In genomic region chr14:33891700-33892099, GRCh38 we compare ENCODE assay signal across 28 cellular contexts. TPM values are rescaled to one million over a fixed set of nuclear protein-coding genes. Genes with fewer than 3 reads are reported as not detected.
"Had no signal": no experiment of that assay in that cellular context is flagged by ENCODE, and none has a peak within 500 bp of the region (broad histone marks: within the 10 kb centered on the region; RNA-seq: fewer than 3 reads in every experiment).

No MANE protein-coding gene starts in this region.

- H3K27me3 Mint-ChIP-seq: activated B cell treated with CpG ODN at 0.5 μM for 24 hours; progenitor cell of endocrine pancreas; stimulated activated naive CD8-positive, alpha-beta T cell treated with anti-CD3 and anti-CD28 coated beads, Interleukin-15, Interleukin-2, amounts not matched to agents 100 ng/mL and 50 ng/mL, for 24 hours had no signal

- H3K27me3 ChIP-seq: ascending aorta, brain microvascular endothelial cell, gastroesophageal sphincter, neutrophil, upper lobe of left lung, vagina had no signal

- H3K27ac ChIP-seq: ascending aorta, brain microvascular endothelial cell, gastroesophageal sphincter, lower lobe of right lung, neutrophil, skin epidermis, upper lobe of left lung, vagina had no signal

- H3K4me1 Mint-ChIP-seq: activated B cell treated with CpG ODN at 0.5 μM for 24 hours; immature natural killer cell; naive B cell; nephron progenitor cell; stimulated activated effector memory CD8-positive, alpha-beta T cell treated with anti-CD3 and anti-CD28 coated beads, Interleukin-12 subunit alpha, Interleukin-12 subunit beta, amount 100 ng/mL, for 72 hours had no signal

- FAIRE-seq: endothelial cell of umbilical vein had no signal

- H3K9me3 ChIP-seq: ascending aorta, neutrophil, upper lobe of left lung, vagina had no signal

- H3K36me3 Mint-ChIP-seq: naive B cell; stimulated activated effector memory CD8-positive, alpha-beta T cell treated with anti-CD3 and anti-CD28 coated beads, Interleukin-12 subunit alpha, Interleukin-12 subunit beta, amount 100 ng/mL, for 72 hours had no signal

- DNase-seq: activated B cell treated with CpG ODN at 0.5 μM for 24 hours; activated CD4-positive, alpha-beta T cell treated with anti-CD3 and anti-CD28 coated beads, Interleukin-2, amount 50 U/mL, for 4 hours; activated gamma-delta T cell; activated naive CD4-positive, alpha-beta T cell treated with anti-CD3 and anti-CD28 coated beads, Interleukin-2, amount 10 ng/mL, durations not matched to agents 7 days and 5 days; activated naive CD8-positive, alpha-beta T cell treated with anti-CD3 and anti-CD28 coated beads, Interleukin-2, amount 10 ng/mL, durations not matched to agents 7 days and 5 days; activated T-cell treated with anti-CD3 and anti-CD28 coated beads for 4 hours; brain microvascular endothelial cell; head of caudate nucleus; hypothalamus; immature natural killer cell; lower lobe of right lung; naive B cell; nephron progenitor cell; stimulated activated CD4-positive, alpha-beta T cell treated with anti-CD3 and anti-CD28 coated beads, Interleukin-4, amount 100 ng/mL, for 24 hours; SW 1271; upper lobe of left lung had no signal

- H3K27ac Mint-ChIP-seq: activated B cell treated with CpG ODN at 0.5 μM for 24 hours; activated naive CD4-positive, alpha-beta T cell treated with anti-CD3 and anti-CD28 coated beads, Interleukin-2, amount 10 ng/mL, durations not matched to agents 7 days and 5 days; activated T-helper 1 cell treated with anti-CD3 and anti-CD28 coated beads, Interleukin-12 subunit alpha, Interleukin-12 subunit beta, Interleukin-2, Interleukin-4 antibody, amounts not matched to agents 30 ng/mL and 10 ng/mL and 1 ng/mL, durations not matched to agents 14 hours and 24 hours and 36 hours; immature natural killer cell; naive B cell; nephron progenitor cell; progenitor cell of endocrine pancreas; stimulated activated effector memory CD8-positive, alpha-beta T cell treated with anti-CD3 and anti-CD28 coated beads, Interleukin-12 subunit alpha, Interleukin-12 subunit beta, amount 100 ng/mL, for 72 hours; stimulated activated naive CD8-positive, alpha-beta T cell treated with anti-CD3 and anti-CD28 coated beads, Interleukin-15, Interleukin-2, amounts not matched to agents 100 ng/mL and 50 ng/mL, for 24 hours had no signal

- H3K4me1 ChIP-seq: ascending aorta, gastroesophageal sphincter, lower lobe of right lung, upper lobe of left lung, vagina had no signal

- H3K4me3 Mint-ChIP-seq: activated B cell treated with CpG ODN at 0.5 μM for 24 hours; activated naive CD4-positive, alpha-beta T cell treated with anti-CD3 and anti-CD28 coated beads, Interleukin-2, amount 10 ng/mL, durations not matched to agents 7 days and 5 days; activated naive CD8-positive, alpha-beta T cell treated with anti-CD3 and anti-CD28 coated beads, Interleukin-2, amount 10 ng/mL, durations not matched to agents 7 days and 5 days; activated T-helper 1 cell treated with anti-CD3 and anti-CD28 coated beads, Interleukin-12 subunit alpha, Interleukin-12 subunit beta, Interleukin-2, Interleukin-4 antibody, amounts not matched to agents 30 ng/mL and 10 ng/mL and 1 ng/mL, durations not matched to agents 14 hours and 24 hours and 36 hours; immature natural killer cell; naive B cell; nephron progenitor cell; stimulated activated effector memory CD8-positive, alpha-beta T cell treated with anti-CD3 and anti-CD28 coated beads, Interleukin-12 subunit alpha, Interleukin-12 subunit beta, amount 100 ng/mL, for 72 hours; stimulated activated naive CD8-positive, alpha-beta T cell treated with anti-CD3 and anti-CD28 coated beads, Interleukin-15, Interleukin-2, amounts not matched to agents 100 ng/mL and 50 ng/mL, for 24 hours had no signal

- H3K36me3 ChIP-seq: ascending aorta, brain microvascular endothelial cell, gastroesophageal sphincter, lower lobe of right lung, neutrophil, upper lobe of left lung, vagina had no signal

- ATAC-seq: gastroesophageal sphincter; left lobe of liver; lower lobe of right lung; sciatic nerve; stimulated activated effector memory CD8-positive, alpha-beta T cell treated with anti-CD3 and anti-CD28 coated beads, Interleukin-12 subunit alpha, Interleukin-12 subunit beta, amount 100 ng/mL, for 72 hours had no signal

- H3K4me3 ChIP-seq: ascending aorta, gastroesophageal sphincter, lower lobe of right lung, skin epidermis, upper lobe of left lung, vagina had no signal

RNA-seq across cellular contexts. Expression of gene EGLN3, which starts 59.2 kb away (rescaled TPM):
- polyA plus RNA-seq: endothelial cell of umbilical vein had no signal
